In genomic region chr20:23334111-23334510, GRCh38 we compare ENCODE assay signal across 1 cellular context.
TF ChIP-seq lines count a peak whose summit lies in the region.

No MANE protein-coding gene starts in this region.

TF ChIP-seq in HepG2, 621 proteins besides CTCF, POLR2A, EP300 and RAD21:
- TF ChIP-seq NR1H2 (CRISPR knock-in tag; IDR thresholded peaks at IDR 0.05; ENCODE audit: borderline replicate concordance, low read depth): peak; percentile 24; the same call in 1 of the 2 replicates
- no peak for TF ChIP-seq ETV5 (CRISPR knock-in tag; IDR thresholded peaks at IDR 0.05; ENCODE audit: borderline replicate concordance)
- no peak for TF ChIP-seq ZNF12 (CRISPR knock-in tag; IDR thresholded peaks at IDR 0.05)
- TF ChIP-seq NR2C2 (CRISPR knock-in tag; IDR thresholded peaks at IDR 0.05; ENCODE audit: borderline replicate concordance): 0 out of 2 replicates have a peak, but pooled peaks have one; percentile 18
- TF ChIP-seq, protein P1, sequence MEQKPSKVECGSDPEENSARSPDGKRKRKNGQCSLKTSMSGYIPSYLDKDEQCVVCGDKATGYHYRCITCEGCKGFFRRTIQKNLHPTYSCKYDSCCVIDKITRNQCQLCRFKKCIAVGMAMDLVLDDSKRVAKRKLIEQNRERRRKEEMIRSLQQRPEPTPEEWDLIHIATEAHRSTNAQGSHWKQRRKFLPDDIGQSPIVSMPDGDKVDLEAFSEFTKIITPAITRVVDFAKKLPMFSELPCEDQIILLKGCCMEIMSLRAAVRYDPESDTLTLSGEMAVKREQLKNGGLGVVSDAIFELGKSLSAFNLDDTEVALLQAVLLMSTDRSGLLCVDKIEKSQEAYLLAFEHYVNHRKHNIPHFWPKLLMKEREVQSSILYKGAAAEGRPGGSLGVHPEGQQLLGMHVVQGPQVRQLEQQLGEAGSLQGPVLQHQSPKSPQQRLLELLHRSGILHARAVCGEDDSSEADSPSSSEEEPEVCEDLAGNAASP (CRISPR knock-in tag; IDR thresholded peaks at IDR 0.05; ENCODE audit: borderline replicate concordance): peak; percentile 34; the same call in 1 of the 2 replicates
- no peak for TF ChIP-seq ESRRA (CRISPR knock-in tag; IDR thresholded peaks at IDR 0.05; ENCODE audit: low read depth)
- no peak for TF ChIP-seq ZNF225 (CRISPR knock-in tag; IDR thresholded peaks at IDR 0.05)
- no peak for TF ChIP-seq ZNF160 (CRISPR knock-in tag; IDR thresholded peaks at IDR 0.05)
- 0 out of 2 replicates have a peak, but pooled peaks have one; percentile 41 for TF ChIP-seq RXRB (CRISPR knock-in tag; IDR thresholded peaks at IDR 0.05; ENCODE audit: borderline replicate concordance)
- no peak for TF ChIP-seq ZMAT5 (CRISPR knock-in tag; IDR thresholded peaks at IDR 0.05; ENCODE audit: borderline replicate concordance, low read depth)
- TF ChIP-seq RARA (CRISPR knock-in tag; IDR thresholded peaks at IDR 0.05): peak; percentile 81
- TF ChIP-seq DR1 (CRISPR knock-in tag; IDR thresholded peaks at IDR 0.05): no peak
- peak in 1 of 2 experiments; percentile 75; a peak in 2 of 4 replicates for TF ChIP-seq NR2F1 (CRISPR knock-in tag; IDR thresholded peaks at IDR 0.05)
- TF ChIP-seq NCOR1 (IDR thresholded peaks at IDR 0.05; ENCODE audit: borderline replicate concordance, low read length): peak; percentile 81
- peak; percentile 67 for TF ChIP-seq NR2F6 (IDR thresholded peaks at IDR 0.05)
- TF ChIP-seq NR2F6 (CRISPR knock-in tag; IDR thresholded peaks at IDR 0.05): no peak
- peak; percentile 47 for TF ChIP-seq HNF4A (CRISPR knock-in tag; IDR thresholded peaks at IDR 0.05)
- TF ChIP-seq ZNF367 (CRISPR knock-in tag; IDR thresholded peaks at IDR 0.05; ENCODE audit: borderline replicate concordance): no peak
- no peak for TF ChIP-seq ZNF446 (CRISPR knock-in tag; IDR thresholded peaks at IDR 0.05)
- TF ChIP-seq MYC (CRISPR knock-in tag; IDR thresholded peaks at IDR 0.05; ENCODE audit: borderline replicate concordance): no peak
- 0 out of 2 replicates have a peak, but pooled peaks have one; percentile 44 for TF ChIP-seq RXRA (CRISPR knock-in tag; IDR thresholded peaks at IDR 0.05)
